Comparison of ENCODE assay signal across 20 cellular contexts in genomic region chr1:67755619-67756018, GRCh38.
A peak's percentile ranks its signal among the peaks of the same experiment; 100 is the strongest.
DNase-seq lines count a peak whose midpoint lies in the region; TF ChIP-seq lines count a peak whose summit lies in the region.
"Had no signal": no experiment of that assay in that cellular context is flagged by ENCODE, and none has a peak within 500 bp of the region (broad histone marks: within the 10 kb centered on the region; RNA-seq: fewer than 3 reads in every experiment).

No MANE protein-coding gene starts in this region.

- H3K27ac Mint-ChIP-seq in activated CD4-positive, alpha-beta T cell treated with anti-CD3 and anti-CD28 coated beads, Interleukin-2, amount 10 ng/mL, durations not matched to agents 24 days and 14 days, result no peak overlapping the region
- H3K27ac Mint-ChIP-seq: activated CD8-positive, alpha-beta memory T cell treated with anti-CD3 and anti-CD28 coated beads, Interleukin-2, amount 10 ng/mL, durations not matched to agents 7 days and 5 days; stimulated activated naive B cell treated with anti-CD40 and anti-IgM and Interleukin-4, amounts not matched to agents 10 μg/mL and 1 μg/mL and 100 μg/mL, for 72 hours had no signal

- H3K9ac ChIP-seq in mammary epithelial cell (ENCODE audit: insufficient read depth, low read length), result no peak overlapping the region
- H3K9ac ChIP-seq: BLaER1 treated with 17β-estradiol and CSF1 and Interleukin-3, amounts not matched to agents 10 nM and 100 nM had no signal

- no peak for TF ChIP-seq EP300 in transverse colon (IDR thresholded peaks at IDR 0.05; ENCODE audit: low read depth)

- H3K36me3 ChIP-seq in mammary epithelial cell (ENCODE audit: insufficient read depth, low read length), result no peaks in the 10 kb centered on the region
- H3K36me3 ChIP-seq in transverse colon, result no peaks in the 10 kb centered on the region
- H3K36me3 ChIP-seq: ascending aorta; BLaER1 treated with 17β-estradiol and CSF1 and Interleukin-3, amounts not matched to agents 10 nM and 100 nM; gastroesophageal sphincter; upper lobe of left lung; WERI-Rb-1 had no signal

- H3K4me1 Mint-ChIP-seq in activated CD4-positive, alpha-beta T cell treated with anti-CD3 and anti-CD28 coated beads, Interleukin-2, amount 10 ng/mL, durations not matched to agents 24 days and 14 days, result peaks cover 14% of the 10 kb centered on the region

- TF ChIP-seq POLR2A in transverse colon (IDR thresholded peaks at IDR 0.05), result no peak

- H3K36me3 Mint-ChIP-seq in activated CD4-positive, alpha-beta T cell treated with anti-CD3 and anti-CD28 coated beads, Interleukin-2, amount 10 ng/mL, durations not matched to agents 24 days and 14 days (ENCODE audit: low read depth), result no peaks in the 10 kb centered on the region
- H3K36me3 Mint-ChIP-seq: activated CD8-positive, alpha-beta memory T cell treated with anti-CD3 and anti-CD28 coated beads, Interleukin-2, amount 10 ng/mL, durations not matched to agents 7 days and 5 days; stimulated activated naive B cell treated with anti-CD40 and anti-IgM and Interleukin-4, amounts not matched to agents 10 μg/mL and 1 μg/mL and 100 μg/mL, for 72 hours had no signal

- peaks cover 86% of the 10 kb centered on the region for H3K79me2 ChIP-seq in mammary epithelial cell (ENCODE audit: insufficient read depth, low read length)

- TF ChIP-seq CTCF in mammary epithelial cell (conservative IDR thresholded peaks at IDR 0.05 in 1 of 2, IDR thresholded peaks at IDR 0.05 in 1 of 2; ENCODE audit: extremely low read depth in 1 of 2, insufficient read depth in 1 of 2, low read depth in 1 of 2, low read length in 2 of 2) (no peak), transverse colon (IDR thresholded peaks at IDR 0.05) (no peak)

- dilution Hi-C loops in mammary epithelial cell (cut with HindIII; ENCODE audit: low sequenced_read_pairs), result no loop called here

- no peaks in the 10 kb centered on the region for H3K9me3 Mint-ChIP-seq in activated CD4-positive, alpha-beta T cell treated with anti-CD3 and anti-CD28 coated beads, Interleukin-2, amount 10 ng/mL, durations not matched to agents 24 days and 14 days
- H3K9me3 Mint-ChIP-seq: nephron; stimulated activated naive B cell treated with anti-CD40 and anti-IgM and Interleukin-4, amounts not matched to agents 10 μg/mL and 1 μg/mL and 100 μg/mL, for 72 hours had no signal

- CTCF ChIA-PET in mammary epithelial cell (lab: Charles Lee; ENCODE audit: low non-redundant PET), result no interaction called here

- no peak overlapping the region for H2AFZ ChIP-seq in mammary epithelial cell (ENCODE audit: low read depth, low read length)

- H3K27ac ChIP-seq in mammary epithelial cell (ENCODE audit: insufficient read depth, low read depth, low read length) (peak overlapping the region; percentile 100), transverse colon (peak overlapping the region; percentile 34 to 61 (median 56))
- H3K27ac ChIP-seq: BLaER1 treated with 17β-estradiol and CSF1 and Interleukin-3, amounts not matched to agents 10 nM and 100 nM; upper lobe of left lung; WERI-Rb-1 had no signal

- H4K20me1 ChIP-seq in mammary epithelial cell (ENCODE audit: insufficient read depth, low read length), result no peaks in the 10 kb centered on the region

- no peak overlapping the region for H3K4me2 ChIP-seq in mammary epithelial cell (ENCODE audit: insufficient read depth, low read depth, low read length)

- H3K27me3 ChIP-seq in mammary epithelial cell (ENCODE audit: insufficient read depth, low read length), result no peaks in the 10 kb centered on the region
- no peaks in the 10 kb centered on the region for H3K27me3 ChIP-seq in transverse colon
- H3K27me3 ChIP-seq: ascending aorta; BLaER1 treated with 17β-estradiol and CSF1 and Interleukin-3, amounts not matched to agents 10 nM and 100 nM; gastroesophageal sphincter; upper lobe of left lung had no signal

- WGBS in mammary epithelial cell (ENCODE audit: low coverage, missing lambda C conversion rate), result 88% methylated on average over 2 of the region's 2 CpGs
- WGBS in transverse colon (ENCODE audit: low coverage in 1 of 2), 2 donors, result 0 to 30% methylated on average over 2 of the region's 2 CpGs

- peak; percentile 24 for DNase-seq in NCI-H345 (lab: John Stamatoyannopoulos, UW)
- no peak for DNase-seq in NCI-H345 treated with DMSO at 0.1 percent for 48 hours (lab: John Stamatoyannopoulos, UW; ENCODE audit: unreplicated experiment)
- peak; percentile 26 for DNase-seq in NCI-H2227 (lab: John Stamatoyannopoulos, UW; ENCODE audit: unreplicated experiment)
- DNase-seq in mammary epithelial cell, result no peak
- DNase-seq in transverse colon, result no peak
- DNase-seq in NCI-H524 (lab: John Stamatoyannopoulos, UW), result no peak
- no peak for DNase-seq in germinal center (ENCODE audit: low spot score)
- no peak for DNase-seq in activated CD4-positive, alpha-beta T cell treated with anti-CD3 and anti-CD28 coated beads, Interleukin-2, amount 10 ng/mL, durations not matched to agents 24 days and 14 days
- DNase-seq: activated CD8-positive, alpha-beta memory T cell treated with anti-CD3 and anti-CD28 coated beads, Interleukin-2, amount 10 ng/mL, durations not matched to agents 7 days and 5 days; activated effector memory CD4-positive, alpha-beta T cell treated with Interleukin-2 at 50 U/mL for 16 hours; NCI-H526 treated with DMSO at 0.1 percent for 48 hours; stimulated activated naive B cell treated with anti-CD40 and anti-IgM and Interleukin-4, amounts not matched to agents 10 μg/mL and 1 μg/mL and 100 μg/mL, for 72 hours; upper lobe of left lung; WERI-Rb-1 had no signal

- no TSS peak for BruUV-seq in mammary epithelial cell (replicated peaks; lab: Mats Ljungman, UMichigan)

- in situ Hi-C loops in mammary epithelial cell (cut with MboI; ENCODE audit: low sequenced_read_pairs in 2 of 2) (loop anchor here in 1 of 2 donors (5.0 kb wide), 2 partner anchors 63 to 223 kb away; no protein-coding TSS in a partner anchor), transverse colon (cut with MboI; ENCODE audit: low pct_ligation_motif_present in 1 of 4, low pct_unique_long_range_greater_than_20kb in 1 of 4, low sequenced_read_pairs in 3 of 4) (loop anchor here in 2 of 4 donors (10.0 kb wide), 3 partner anchors 61 to 221 kb away; no protein-coding TSS in a partner anchor)

- H3K4me1 ChIP-seq in mammary epithelial cell (ENCODE audit: insufficient read depth, low read length), result peaks cover 72% of the 10 kb centered on the region
- peaks cover 17 to 60% (median 33%) of the 10 kb centered on the region in 4 donors for H3K4me1 ChIP-seq in transverse colon

- H3K27me3 Mint-ChIP-seq in activated CD4-positive, alpha-beta T cell treated with anti-CD3 and anti-CD28 coated beads, Interleukin-2, amount 10 ng/mL, durations not matched to agents 24 days and 14 days, result peaks cover 3% of the 10 kb centered on the region
- H3K27me3 Mint-ChIP-seq: progenitor cell of endocrine pancreas had no signal

- intact Hi-C loops in mammary epithelial cell (cut with micrococcal nuclease), result no loop called here
- intact Hi-C loops in transverse colon (cut with DNase I; ENCODE audit: low total_unique reads), result loop anchor here (10.0 kb wide), 1 partner anchor 221 kb away; no protein-coding TSS in a partner anchor
- intact Hi-C loops in activated CD4-positive, alpha-beta T cell treated with anti-CD3 and anti-CD28 coated beads, Interleukin-2, amount 10 ng/mL, durations not matched to agents 24 days and 14 days (cut with micrococcal nuclease), result no loop called here

- H3K9me3 ChIP-seq in mammary epithelial cell (replicated peaks; ENCODE audit: insufficient read depth, low read length) (no peaks in the 10 kb centered on the region), transverse colon (no peaks in the 10 kb centered on the region)
- H3K9me3 ChIP-seq: ascending aorta; BLaER1 treated with 17β-estradiol and CSF1 and Interleukin-3, amounts not matched to agents 10 nM and 100 nM; gastroesophageal sphincter; upper lobe of left lung had no signal

- no peak overlapping the region for H3K4me3 Mint-ChIP-seq in activated CD4-positive, alpha-beta T cell treated with anti-CD3 and anti-CD28 coated beads, Interleukin-2, amount 10 ng/mL, durations not matched to agents 24 days and 14 days
- H3K4me3 Mint-ChIP-seq: activated CD8-positive, alpha-beta memory T cell treated with anti-CD3 and anti-CD28 coated beads, Interleukin-2, amount 10 ng/mL, durations not matched to agents 7 days and 5 days; nephron; stimulated activated naive B cell treated with anti-CD40 and anti-IgM and Interleukin-4, amounts not matched to agents 10 μg/mL and 1 μg/mL and 100 μg/mL, for 72 hours had no signal

- no peak overlapping the region for H3K4me3 ChIP-seq in mammary epithelial cell (replicated peaks in 1 of 3; ENCODE audit: insufficient read depth in 1 of 3, low read depth in 2 of 3, low read length in 3 of 3)
- no peak overlapping the region for H3K4me3 ChIP-seq in transverse colon
- H3K4me3 ChIP-seq: ascending aorta; BLaER1 treated with 17β-estradiol and CSF1 and Interleukin-3, amounts not matched to agents 10 nM and 100 nM; gastroesophageal sphincter; lung; upper lobe of left lung had no signal

Comparison
In these comparisons a context has a peak if more than half of its experiments do, and no peak if none do; other contexts are left out.
1. DNase-seq: peak in NCI-H345 (single experiment) and NCI-H2227 (single experiment); none in NCI-H345 treated with DMSO at 0.1 percent for 48 hours (single experiment), mammary epithelial cell (single experiment), transverse colon (single experiment), NCI-H524 (0 of 2), germinal center (single experiment) and activated CD4-positive, alpha-beta T cell treated with anti-CD3 and anti-CD28 coated beads, Interleukin-2, amount 10 ng/mL, durations not matched to agents 24 days and 14 days (single experiment).